Comparison of ENCODE assay signal across 11 cellular contexts in the genomic region with DNA sequence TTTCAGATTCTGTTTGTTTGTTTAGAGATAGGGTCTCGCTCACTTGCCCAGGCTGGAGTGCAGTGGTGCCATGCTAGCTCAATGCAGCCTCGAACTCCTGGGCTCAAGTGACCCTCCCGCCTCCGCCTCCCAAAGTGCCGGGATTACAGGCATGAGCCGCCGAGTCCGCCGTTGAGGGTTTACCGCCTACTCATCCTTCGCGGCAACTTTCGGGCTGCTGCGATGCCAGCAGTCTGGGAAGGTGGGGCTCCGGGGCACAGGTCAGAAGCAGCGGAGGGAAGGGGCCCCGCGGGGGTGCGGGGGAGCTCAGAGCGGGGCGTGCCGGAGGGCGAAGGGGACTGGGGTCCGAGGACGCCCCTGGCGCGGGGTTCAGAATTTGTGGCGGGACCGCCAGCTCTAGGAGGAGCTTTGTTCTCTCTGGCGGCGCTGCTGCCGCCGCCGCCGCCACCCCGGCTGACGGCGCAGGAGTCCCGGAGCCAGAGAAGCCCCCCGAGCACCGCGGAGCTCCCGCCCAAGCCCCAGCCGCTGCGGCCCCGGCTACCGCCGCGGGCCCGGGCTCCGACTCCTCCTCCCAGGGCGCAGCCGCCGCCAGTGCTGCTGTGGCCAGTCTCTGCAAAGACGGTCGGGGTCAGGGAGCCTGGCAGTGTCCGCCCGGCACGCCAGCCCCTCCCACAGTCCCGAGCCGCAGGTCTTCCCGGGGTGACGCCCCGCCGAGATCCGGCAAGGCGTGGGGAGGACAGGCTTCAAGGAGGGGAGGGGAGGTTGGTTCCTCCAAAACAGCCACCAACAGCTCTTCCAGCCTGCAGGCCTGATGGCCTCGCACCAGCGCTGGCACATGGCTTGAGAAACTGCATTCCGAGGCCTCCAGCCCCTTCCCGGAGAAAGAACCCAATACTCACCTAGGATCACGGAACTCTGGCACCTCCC. TPM values are rescaled to one million over a fixed set of nuclear protein-coding genes. Genes with fewer than 3 reads are reported as not detected.
DNase-seq lines count a peak whose midpoint lies in the region; ATAC-seq, FAIRE-seq and TF ChIP-seq lines count a peak whose summit lies in the region.
"Had no signal": no experiment of that assay in that cellular context is flagged by ENCODE, and none has a peak within 500 bp of the region (broad histone marks: within the 10 kb centered on the region; RNA-seq: fewer than 3 reads in every experiment).

No MANE protein-coding gene starts in this region.

- H3K56ac ChIP-seq in H1 (replicated peaks; ENCODE audit: insufficient read length, low read depth, low read length), result no peak overlapping the region

- H3K4me1 ChIP-seq in H1 (replicated peaks in 1 of 4; ENCODE audit: control insufficient read depth in 3 of 4, insufficient read depth in 4 of 4, low read length in 3 of 4), result peaks cover 0 to 7% (median 0%) of the 10 kb centered on the region in 4 experiments; a peak in 3 of 7 replicates
- no peaks in the 10 kb centered on the region for H3K4me1 ChIP-seq in parathyroid adenoma
- no peaks in the 10 kb centered on the region for H3K4me1 ChIP-seq in SJCRH30

- H3K4ac ChIP-seq in H1 (replicated peaks; ENCODE audit: insufficient read length, low read depth, low read length), result no peak overlapping the region

- H3K9ac ChIP-seq in H1 (replicated peaks in 1 of 4; ENCODE audit: extremely low read depth in 1 of 4, low read depth in 3 of 4, low read length in 3 of 4) (no peak overlapping the region; a peak in 1 of 7 replicates), parathyroid adenoma (no peak overlapping the region)

- no peak overlapping the region for H4K5ac ChIP-seq in H1 (ENCODE audit: insufficient read length, low read depth, low read length)

- no peaks in the 10 kb centered on the region for H3K79me2 ChIP-seq in H1 (ENCODE audit: control insufficient read depth in 1 of 2, insufficient read depth in 2 of 2, low read length in 2 of 2)
- no peaks in the 10 kb centered on the region for H3K79me2 ChIP-seq in parathyroid adenoma

- TF ChIP-seq CTCF in H1 (IDR thresholded peaks at IDR 0.05; ENCODE audit: control extremely low read depth in 1 of 3, insufficient read depth in 1 of 3, low read depth in 1 of 3, low read length in 3 of 3) (no peak), parathyroid adenoma (IDR thresholded peaks at IDR 0.05) (no peak)

- ATAC-seq in GM19397 (IDR thresholded peaks at IDR 0.05; ENCODE audit: unreplicated experiment) (no peak), GM21515 (IDR thresholded peaks at IDR 0.05; ENCODE audit: unreplicated experiment) (no peak)

- no peaks in the 10 kb centered on the region for H3K79me1 ChIP-seq in H1 (ENCODE audit: low read depth, low read length)

- FAIRE-seq in H1 (lab: Jason Lieb, UNC), result no peak

- no peak overlapping the region for H2AK5ac ChIP-seq in H1 (ENCODE audit: low read depth, low read length)

- peak overlapping the region; percentile 60; the same call in 1 of the 2 replicates for H2BK12ac ChIP-seq in H1 (ENCODE audit: low read depth, low read length)

- 13% methylated on average over 36 of the region's 72 CpGs; no CpG with 5 or more reads in 1 of the 2 experiments for WGBS in H1 (ENCODE audit: extremely low coverage in 1 of 2, insufficient coverage in 1 of 2, insufficient read length in 1 of 2, insufficient replicate concordance in 2 of 2, low coverage in 1 of 2, low lambda C conversion rate in 2 of 2, missing lambda C conversion rate in 1 of 2), 2 experiments

- H2BK5ac ChIP-seq in H1 (ENCODE audit: low read depth, low read length), result no peak overlapping the region

- peak overlapping the region; percentile 69 for H4K8ac ChIP-seq in H1 (ENCODE audit: extremely low read depth, insufficient read depth, low read length)

- H3K18ac ChIP-seq in H1 (ENCODE audit: extremely low read depth, low read length), result peak overlapping the region; percentile 48; the same call in 1 of the 2 replicates

- H2BK15ac ChIP-seq in H1 (ENCODE audit: low read length), result no peak overlapping the region

- TF ChIP-seq RAD21 in H1 (IDR thresholded peaks at IDR 0.05 in 1 of 2, conservative IDR thresholded peaks at IDR 0.05 in 1 of 2; ENCODE audit: low read depth in 2 of 2, low read length in 2 of 2), result no peak

- peak overlapping the region; percentile 57 to 79 for H3K4me2 ChIP-seq in H1 (ENCODE audit: insufficient read depth in 1 of 2, low read depth in 2 of 2, low read length in 2 of 2)
- peak overlapping the region; percentile 14 for H3K4me2 ChIP-seq in parathyroid adenoma (ENCODE audit: low read length)

- peak overlapping the region; percentile 9 to 60 (median 28) for H3K4me3 ChIP-seq in H1 (ENCODE audit: extremely low read depth in 1 of 4, insufficient read depth in 2 of 4, low read depth in 3 of 4, low read length in 4 of 4)
- no peak overlapping the region for H3K4me3 ChIP-seq in parathyroid adenoma (ENCODE audit: low read depth, low read length)
- no peak overlapping the region for H3K4me3 ChIP-seq in SJCRH30
- H3K4me3 ChIP-seq: lung had no signal

- peak overlapping the region; percentile 6 for H4K91ac ChIP-seq in H1 (replicated peaks; ENCODE audit: insufficient read length, low read length)

- POLR2A ChIA-PET in H1 (lab: Charles Lee; ENCODE audit: partially characterized antibody), result interaction anchor here (0.8 to 1.9 kb wide), 4 partner anchors 9 to 235 kb away, joined by 3 to 5 read pairs (median 4); partner anchors contain the start of gene KRT18

- CTCF ChIA-PET in H1 (lab: Charles Lee; ENCODE audit: partially characterized antibody), result interaction anchor here (0.7 to 6.2 kb wide), 29 partner anchors 8 to 401 kb away, joined by 3 to 30 read pairs (median 5); partner anchors contain the start of gene KRT4

- no peaks in the 10 kb centered on the region for H3K36me3 ChIP-seq in H1 (ENCODE audit: control insufficient read depth in 2 of 4, insufficient read depth in 4 of 4, low read length in 3 of 4)
- H3K36me3 ChIP-seq in parathyroid adenoma (ENCODE audit: control insufficient read depth, insufficient read depth, low read length), result no peaks in the 10 kb centered on the region
- no peaks in the 10 kb centered on the region for H3K36me3 ChIP-seq in SJCRH30

- peaks cover 5% of the 10 kb centered on the region; the same call in 1 of the 2 replicates for H3K23me2 ChIP-seq in H1 (ENCODE audit: low read depth, low read length)

- no peak for TF ChIP-seq EP300 in H1 (IDR thresholded peaks at IDR 0.05; ENCODE audit: borderline replicate concordance in 1 of 2, low read depth in 2 of 2, low read length in 2 of 2)

- peaks cover 8 to 32% (median 26%) of the 10 kb centered on the region in 4 experiments for H3K27me3 ChIP-seq in H1 (replicated peaks in 1 of 4; ENCODE audit: control insufficient read depth in 3 of 4, extremely low read depth in 1 of 4, insufficient read depth in 3 of 4, low read length in 3 of 4)
- no peaks in the 10 kb centered on the region for H3K27me3 ChIP-seq in parathyroid adenoma (ENCODE audit: control insufficient read depth, insufficient read depth, low read length)
- no peaks in the 10 kb centered on the region for H3K27me3 ChIP-seq in SJCRH30

- no peak overlapping the region for H2BK120ac ChIP-seq in H1 (replicated peaks; ENCODE audit: low read depth, low read length)

- H2BK20ac ChIP-seq in H1 (ENCODE audit: low read length), result no peak overlapping the region

- H3K14ac ChIP-seq in H1 (ENCODE audit: insufficient read length), result no peak overlapping the region

- DNase-seq in AG20443 (ENCODE audit: low spot score) (peak; percentile 31), H1 (ENCODE audit: low read depth in 1 of 2, low spot score in 2 of 2) (peak in 1 of 2 experiments; percentile 79), SJCRH30 (no peak)
- peak; percentile 43 for DNase-seq in activated CD4-positive, alpha-beta T cell treated with anti-CD3 and anti-CD28 coated beads for 48 hours
- no peak for DNase-seq in NK-92 treated with Interleukin-12 subunit alpha and Interleukin-12 subunit beta, amount 100 ng/mL, for 24 hours (lab: John Stamatoyannopoulos, UW)
- DNase-seq: NCI-H1930 had no signal

- peak in 1 of 2 experiments; percentile 50; a peak in 2 of 3 replicates for TF ChIP-seq POLR2A in H1 (IDR thresholded peaks at IDR 0.05; ENCODE audit: control extremely low read depth in 1 of 2, low read depth in 2 of 2, low read length in 2 of 2)

- peaks cover 0 to 2% of the 10 kb centered on the region in 2 experiments for H4K20me1 ChIP-seq in H1 (replicated peaks in 1 of 2; ENCODE audit: control insufficient read depth in 1 of 2, insufficient read depth in 2 of 2, low read length in 2 of 2)

- H2AFZ ChIP-seq in H1 (ENCODE audit: low read length), result peak overlapping the region; percentile 72; the same call in 1 of the 2 replicates
- peak overlapping the region; percentile 68 for H2AFZ ChIP-seq in parathyroid adenoma

- H3K9me3 ChIP-seq in H1 (ENCODE audit: insufficient read depth in 2 of 2, low read depth in 1 of 2, low read length in 1 of 2) (no peaks in the 10 kb centered on the region), parathyroid adenoma (ENCODE audit: control insufficient read depth, low read length) (no peaks in the 10 kb centered on the region), SJCRH30 (replicated peaks) (no peaks in the 10 kb centered on the region)

- no peak overlapping the region for H3K27ac ChIP-seq in H1 (ENCODE audit: low read depth, low read length)
- no peak overlapping the region for H3K27ac ChIP-seq in parathyroid adenoma
- no peak overlapping the region for H3K27ac ChIP-seq in SJCRH30

- H3K23ac ChIP-seq in H1 (ENCODE audit: insufficient read length), result no peak overlapping the region

RNA-seq across cellular contexts. Expression of gene KRT77, which starts 10.9 kb away (rescaled TPM):
- total RNA-seq in H1 (2021; fragmentation: NEBNext Ultra II Directional; extraction: Animal tissue kit (Norgen Biotek cat#: 25700)), result 0.10 TPM in 1 of 2 replicates, not detected in the other
- polyA plus RNA-seq in H1 (2011; rRNA removed), result 0.02 TPM in 2 replicates
- polyA plus RNA-seq in H1 (2011; cell fraction: cytosol; rRNA removed), result not detected
- polyA plus RNA-seq in H1 (2011; cell fraction: nucleus; rRNA removed), result not detected
- not detected in 4 replicates for polyA plus RNA-seq in H1 (2012, experiment 1 of 2)
- polyA plus RNA-seq in H1 (2012, experiment 2 of 2), result not detected
- polyA plus RNA-seq in H1 (2013, experiment 1 of 2), result not detected
- polyA plus RNA-seq in H1 (2013, experiment 2 of 2), result not detected
- polyA minus RNA-seq in H1 (2011; rRNA and poly(A)+ RNA removed), result not detected in 2 replicates
- not detected for polyA minus RNA-seq in H1 (2011; cell fraction: cytosol; rRNA and poly(A)+ RNA removed)
- polyA minus RNA-seq in H1 (2011; cell fraction: nucleus; rRNA and poly(A)+ RNA removed), result not detected
- total RNA-seq in SJCRH30 (2014; rRNA removed; shearing (Covaris generic)), result not detected in 2 replicates
- total RNA-seq: lung had no signal
- polyA plus RNA-seq: CD14-positive monocyte, lung had no signal

RNA-seq across cellular contexts. Expression of gene KRT1, which starts 34.0 kb away (rescaled TPM):
- total RNA-seq in H1 (2021; fragmentation: NEBNext Ultra II Directional; extraction: Animal tissue kit (Norgen Biotek cat#: 25700)), result not detected in 2 replicates
- not detected in 2 replicates for polyA plus RNA-seq in H1 (2011; rRNA removed)
- polyA plus RNA-seq in H1 (2011; cell fraction: cytosol; rRNA removed), result not detected
- polyA plus RNA-seq in H1 (2011; cell fraction: nucleus; rRNA removed), result not detected
- not detected in 4 replicates for polyA plus RNA-seq in H1 (2012, experiment 1 of 2)
- polyA plus RNA-seq in H1 (2012, experiment 2 of 2), result not detected
- polyA plus RNA-seq in H1 (2013, experiment 1 of 2), result not detected
- not detected for polyA plus RNA-seq in H1 (2013, experiment 2 of 2)
- polyA minus RNA-seq in H1 (2011; rRNA and poly(A)+ RNA removed), result not detected in 2 replicates
- not detected for polyA minus RNA-seq in H1 (2011; cell fraction: cytosol; rRNA and poly(A)+ RNA removed)
- not detected for polyA minus RNA-seq in H1 (2011; cell fraction: nucleus; rRNA and poly(A)+ RNA removed)
- not detected in 2 replicates for total RNA-seq in SJCRH30 (2014; rRNA removed; shearing (Covaris generic))
- polyA plus RNA-seq: CD14-positive monocyte, lung had no signal

Comparison
In these comparisons a context has a peak if more than half of its experiments do, and no peak if none do; other contexts are left out.
1. DNase-seq: peak in AG20443 (single experiment) and activated CD4-positive, alpha-beta T cell treated with anti-CD3 and anti-CD28 coated beads for 48 hours (single experiment); none in NK-92 treated with Interleukin-12 subunit alpha and Interleukin-12 subunit beta, amount 100 ng/mL, for 24 hours (single experiment) and SJCRH30 (0 of 2).
2. H3K4me3 ChIP-seq: peak in H1 (4 of 4); none in parathyroid adenoma (single experiment) and SJCRH30 (single experiment).